Comparison of ENCODE assay signal across 1 cellular context in the genomic region with DNA sequence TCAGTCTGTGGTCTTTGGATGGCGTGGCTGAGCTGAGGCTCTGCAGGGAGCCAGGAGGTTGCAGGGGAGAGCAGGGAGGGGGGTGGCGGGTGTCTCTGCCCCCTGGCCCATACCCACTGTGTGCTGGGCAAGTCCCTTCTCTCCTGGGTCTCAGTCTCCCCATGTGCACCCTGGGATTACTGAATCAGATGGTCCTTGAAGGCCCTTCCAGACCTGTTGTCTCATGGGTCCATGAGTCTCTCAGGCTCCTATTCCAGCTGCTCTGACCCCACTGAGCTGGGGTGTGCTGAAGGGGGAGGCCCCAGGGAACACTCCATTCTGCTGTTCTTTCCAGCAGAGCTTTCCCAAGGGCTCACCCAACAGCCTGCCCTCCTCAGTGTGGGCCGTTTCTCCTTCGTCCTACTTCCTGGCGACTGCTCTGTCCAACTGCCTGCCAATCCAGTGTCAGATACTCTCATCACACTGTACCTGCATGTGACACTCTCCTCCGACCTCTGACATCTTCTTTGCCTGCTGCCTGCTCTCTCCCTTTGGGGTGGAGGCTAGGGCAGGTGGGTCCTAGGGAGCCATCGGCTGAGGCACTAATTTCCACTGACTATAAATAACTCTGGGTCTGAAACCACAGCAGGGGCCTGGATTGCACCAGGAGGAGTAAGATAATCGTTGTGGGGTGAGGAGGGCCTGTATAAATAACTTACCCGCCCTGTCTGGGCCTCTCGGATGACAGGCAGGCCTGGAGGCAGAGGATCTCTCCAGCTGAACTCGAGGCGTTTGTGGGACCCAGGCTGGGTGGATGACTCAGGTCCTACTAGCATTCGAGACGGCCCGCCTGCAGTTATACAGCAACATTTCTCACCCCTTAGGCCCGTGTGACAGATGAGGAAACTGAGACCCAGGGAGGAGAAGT.
A peak's percentile ranks its signal among the peaks of the same experiment; 100 is the strongest.
TF ChIP-seq lines count a peak whose summit lies in the region.

No MANE protein-coding gene starts in this region.

TF ChIP-seq in HEK293, 187 proteins besides CTCF, POLR2A, EP300 and RAD21 (continued from another document and continues in another):
- no peak for TF ChIP-seq PRDM4 (tag by site-specific recombination; IDR thresholded peaks at IDR 0.05)
- no peak for TF ChIP-seq HOXD13 (CRISPR knock-in tag; IDR thresholded peaks at IDR 0.05; ENCODE audit: borderline replicate concordance)
- no peak for TF ChIP-seq ZNF362 (tag by site-specific recombination; IDR thresholded peaks at IDR 0.05)
- TF ChIP-seq ZNF175 (tag by site-specific recombination; IDR thresholded peaks at IDR 0.05): no peak
- TF ChIP-seq BCL11B (tag by site-specific recombination; IDR thresholded peaks at IDR 0.05; ENCODE audit: low read depth): no peak
- TF ChIP-seq ZNF10 (tag by site-specific recombination; IDR thresholded peaks at IDR 0.05): no peak
- no peak for TF ChIP-seq ZNF529 (tag by site-specific recombination; IDR thresholded peaks at IDR 0.05; ENCODE audit: insufficient replicate concordance)
- no peak for TF ChIP-seq HIC1 (tag by site-specific recombination; IDR thresholded peaks at IDR 0.05)
- TF ChIP-seq ZNF544 (tag by site-specific recombination; IDR thresholded peaks at IDR 0.05): no peak
- no peak for TF ChIP-seq ZNF280D (tag by site-specific recombination; IDR thresholded peaks at IDR 0.05)
- TF ChIP-seq ZSCAN30 (tag by site-specific recombination; IDR thresholded peaks at IDR 0.05): no peak
- TF ChIP-seq SCRT1 (tag by site-specific recombination; IDR thresholded peaks at IDR 0.05; ENCODE audit: borderline replicate concordance): no peak
- no peak for TF ChIP-seq ZXDB (tag by site-specific recombination; IDR thresholded peaks at IDR 0.05)
- no peak for TF ChIP-seq ZNF426 (tag by site-specific recombination; IDR thresholded peaks at IDR 0.05)
- no peak for TF ChIP-seq ZNF169 (tag by site-specific recombination; IDR thresholded peaks at IDR 0.05)
- peak; percentile 72; the same call in 1 of the 2 replicates for TF ChIP-seq ZEB2 (tag by site-specific recombination; IDR thresholded peaks at IDR 0.05)
- no peak for TF ChIP-seq SP3 (tag by site-specific recombination; IDR thresholded peaks at IDR 0.05)
- no peak for TF ChIP-seq ZFP37 (tag by site-specific recombination; IDR thresholded peaks at IDR 0.05)
- TF ChIP-seq OSR2 (tag by site-specific recombination; IDR thresholded peaks at IDR 0.05): no peak
- peak; percentile 62; the same call in 1 of the 2 replicates for TF ChIP-seq KLF1 (tag by site-specific recombination; IDR thresholded peaks at IDR 0.05)
- TF ChIP-seq ZNF596 (tag by site-specific recombination; IDR thresholded peaks at IDR 0.05): no peak
- TF ChIP-seq ZNF747 (tag by site-specific recombination; IDR thresholded peaks at IDR 0.05): no peak
- TF ChIP-seq ZNF521 (tag by site-specific recombination; IDR thresholded peaks at IDR 0.05): no peak
- TF ChIP-seq ZNF514 (tag by site-specific recombination; IDR thresholded peaks at IDR 0.05): no peak
- no peak for TF ChIP-seq ZNF404 (tag by site-specific recombination; IDR thresholded peaks at IDR 0.05)
- no peak for TF ChIP-seq ZNF473 (tag by site-specific recombination; IDR thresholded peaks at IDR 0.05)
- TF ChIP-seq YY1 (tag by site-specific recombination; IDR thresholded peaks at IDR 0.05): no peak
- no peak for TF ChIP-seq ZNF19 (tag by site-specific recombination; IDR thresholded peaks at IDR 0.05; ENCODE audit: low read depth)
- TF ChIP-seq ZSCAN16 (tag by site-specific recombination; IDR thresholded peaks at IDR 0.05): no peak
- no peak for TF ChIP-seq BCL6B (tag by site-specific recombination; IDR thresholded peaks at IDR 0.05)
- TF ChIP-seq ZNF324 (tag by site-specific recombination; IDR thresholded peaks at IDR 0.05): no peak
- no peak for TF ChIP-seq ZNF350 (tag by site-specific recombination; IDR thresholded peaks at IDR 0.05)
- no peak for TF ChIP-seq GLI2 (tag by site-specific recombination; IDR thresholded peaks at IDR 0.05; ENCODE audit: borderline replicate concordance, low read depth)
- TF ChIP-seq IKZF3 (tag by site-specific recombination; IDR thresholded peaks at IDR 0.05): no peak
- TF ChIP-seq, protein P1, sequence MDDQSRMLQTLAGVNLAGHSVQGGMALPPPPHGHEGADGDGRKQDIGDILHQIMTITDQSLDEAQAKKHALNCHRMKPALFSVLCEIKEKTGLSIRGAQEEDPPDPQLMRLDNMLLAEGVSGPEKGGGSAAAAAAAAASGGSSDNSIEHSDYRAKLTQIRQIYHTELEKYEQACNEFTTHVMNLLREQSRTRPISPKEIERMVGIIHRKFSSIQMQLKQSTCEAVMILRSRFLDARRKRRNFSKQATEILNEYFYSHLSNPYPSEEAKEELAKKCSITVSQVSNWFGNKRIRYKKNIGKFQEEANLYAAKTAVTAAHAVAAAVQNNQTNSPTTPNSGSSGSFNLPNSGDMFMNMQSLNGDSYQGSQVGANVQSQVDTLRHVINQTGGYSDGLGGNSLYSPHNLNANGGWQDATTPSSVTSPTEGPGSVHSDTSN (CRISPR knock-in tag; IDR thresholded peaks at IDR 0.05): no peak
- no peak for TF ChIP-seq BCL11A (tag by site-specific recombination; IDR thresholded peaks at IDR 0.05; ENCODE audit: low read depth)
- TF ChIP-seq, protein P2, sequence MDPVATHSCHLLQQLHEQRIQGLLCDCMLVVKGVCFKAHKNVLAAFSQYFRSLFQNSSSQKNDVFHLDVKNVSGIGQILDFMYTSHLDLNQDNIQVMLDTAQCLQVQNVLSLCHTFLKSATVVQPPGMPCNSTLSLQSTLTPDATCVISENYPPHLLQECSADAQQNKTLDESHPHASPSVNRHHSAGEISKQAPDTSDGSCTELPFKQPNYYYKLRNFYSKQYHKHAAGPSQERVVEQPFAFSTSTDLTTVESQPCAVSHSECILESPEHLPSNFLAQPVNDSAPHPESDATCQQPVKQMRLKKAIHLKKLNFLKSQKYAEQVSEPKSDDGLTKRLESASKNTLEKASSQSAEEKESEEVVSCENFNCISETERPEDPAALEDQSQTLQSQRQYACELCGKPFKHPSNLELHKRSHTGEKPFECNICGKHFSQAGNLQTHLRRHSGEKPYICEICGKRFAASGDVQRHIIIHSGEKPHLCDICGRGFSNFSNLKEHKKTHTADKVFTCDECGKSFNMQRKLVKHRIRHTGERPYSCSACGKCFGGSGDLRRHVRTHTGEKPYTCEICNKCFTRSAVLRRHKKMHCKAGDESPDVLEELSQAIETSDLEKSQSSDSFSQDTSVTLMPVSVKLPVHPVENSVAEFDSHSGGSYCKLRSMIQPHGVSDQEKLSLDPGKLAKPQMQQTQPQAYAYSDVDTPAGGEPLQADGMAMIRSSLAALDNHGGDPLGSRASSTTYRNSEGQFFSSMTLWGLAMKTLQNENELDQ (tag by site-specific recombination; IDR thresholded peaks at IDR 0.05; ENCODE audit: low read depth): no peak
- no peak for TF ChIP-seq RBAK (tag by site-specific recombination; IDR thresholded peaks at IDR 0.05)
- TF ChIP-seq ZNF660 (tag by site-specific recombination; IDR thresholded peaks at IDR 0.05): peak; percentile 85
- TF ChIP-seq ZNF184 (tag by site-specific recombination; IDR thresholded peaks at IDR 0.05): 0 out of 2 replicates have a peak, but pooled peaks have one; percentile 9
- TF ChIP-seq ZNF391 (tag by site-specific recombination; IDR thresholded peaks at IDR 0.05; ENCODE audit: borderline replicate concordance, low read depth): no peak
- TF ChIP-seq GLIS2 (tag by site-specific recombination; IDR thresholded peaks at IDR 0.05): no peak
- TF ChIP-seq ZNF776 (tag by site-specific recombination; IDR thresholded peaks at IDR 0.05; ENCODE audit: borderline replicate concordance): no peak
- no peak for TF ChIP-seq ZNF354C (tag by site-specific recombination; IDR thresholded peaks at IDR 0.05; ENCODE audit: borderline replicate concordance, low read depth)
- TF ChIP-seq ZNF664 (tag by site-specific recombination; IDR thresholded peaks at IDR 0.05): no peak
- TF ChIP-seq ZNF292 (tag by site-specific recombination; IDR thresholded peaks at IDR 0.05; ENCODE audit: borderline replicate concordance, low read depth): no peak
- no peak for TF ChIP-seq ZNF654 (tag by site-specific recombination; IDR thresholded peaks at IDR 0.05; ENCODE audit: low read depth)
- TF ChIP-seq ZNF37A (tag by site-specific recombination; IDR thresholded peaks at IDR 0.05): no peak
- TF ChIP-seq KLF16 (tag by site-specific recombination; IDR thresholded peaks at IDR 0.05): no peak
- TF ChIP-seq ZFHX2 (tag by site-specific recombination; conservative IDR thresholded peaks at IDR 0.05): peak; percentile 49
- TF ChIP-seq TRIM28 (IDR thresholded peaks at IDR 0.05; ENCODE audit: borderline replicate concordance, low read length): no peak
- no peak for TF ChIP-seq ZNF639 (tag by site-specific recombination; IDR thresholded peaks at IDR 0.05)
- peak; percentile 83 for TF ChIP-seq SP7 (tag by site-specific recombination; IDR thresholded peaks at IDR 0.05)
